Comparison of ENCODE assay signal across 10 cellular contexts in genomic region chr2:54483426-54483825, GRCh38. TPM values are rescaled to one million over a fixed set of nuclear protein-coding genes. Genes with fewer than 3 reads are reported as not detected.
DNase-seq lines count a peak whose midpoint lies in the region; ATAC-seq and TF ChIP-seq lines count a peak whose summit lies in the region.
"Had no signal": no experiment of that assay in that cellular context is flagged by ENCODE, and none has a peak within 500 bp of the region (broad histone marks: within the 10 kb centered on the region; RNA-seq: fewer than 3 reads in every experiment).

No MANE protein-coding gene starts in this region.

- peaks cover 31 to 48% (median 39%) of the 10 kb centered on the region in 4 donors for H3K4me1 ChIP-seq in upper lobe of left lung

- peak; percentile 93 for DNase-seq in M059J (ENCODE audit: low read depth)
- no peak for DNase-seq in chondrocyte (ENCODE audit: low spot score)
- DNase-seq in kidney tubule cell (ENCODE audit: low spot score), result peak; percentile 86
- DNase-seq in upper lobe of left lung, result no peak
- no peak for DNase-seq in activated CD8-positive, alpha-beta memory T cell treated with anti-CD3 and anti-CD28 coated beads for 24 hours
- no peak for DNase-seq in effector CD4-positive, alpha-beta T cell
- no peak for DNase-seq in stimulated activated naive CD4-positive, alpha-beta T cell (lab: John Stamatoyannopoulos, UW)
- no peak for DNase-seq in progenitor cell of endocrine pancreas (ENCODE audit: low spot score, unreplicated experiment)
- DNase-seq: NCI-H2081 had no signal

- peak; percentile 11 to 49 for ATAC-seq in upper lobe of left lung (ENCODE audit: low FRiP score in 2 of 2)

- WGBS in upper lobe of left lung, 2 donors, result 37 to 48% methylated on average over 5 of the region's 5 CpGs

- H3K27ac Mint-ChIP-seq in chondrocyte (ENCODE audit: unreplicated experiment) (peak overlapping the region; percentile 95), progenitor cell of endocrine pancreas (no peak overlapping the region)

- TF ChIP-seq CTCF in chondrocyte (IDR thresholded peaks at IDR 0.05), result no peak
- TF ChIP-seq CTCF in upper lobe of left lung (IDR thresholded peaks at IDR 0.05), result no peak
- no peak for TF ChIP-seq CTCF in progenitor cell of endocrine pancreas (IDR thresholded peaks at IDR 0.05; ENCODE audit: unreplicated experiment)

- peak overlapping the region; percentile 6 to 68 (median 42) for H3K27ac ChIP-seq in upper lobe of left lung
- H3K27ac ChIP-seq: SK-N-MC had no signal

- H3K4me3 Mint-ChIP-seq in chondrocyte (ENCODE audit: unreplicated experiment) (peak overlapping the region; percentile 11), progenitor cell of endocrine pancreas (ENCODE audit: low read depth) (no peak overlapping the region)

- H3K36me3 Mint-ChIP-seq in chondrocyte (ENCODE audit: low read depth), result peaks cover 4% of the 10 kb centered on the region
- H3K36me3 Mint-ChIP-seq in progenitor cell of endocrine pancreas (ENCODE audit: insufficient read depth), result peaks cover 12% of the 10 kb centered on the region

- no peak for TF ChIP-seq POLR2A in upper lobe of left lung (IDR thresholded peaks at IDR 0.05)

- no peak overlapping the region for H3K4me3 ChIP-seq in upper lobe of left lung
- H3K4me3 ChIP-seq: SK-N-MC had no signal

- H3K27me3 ChIP-seq in upper lobe of left lung, result no peaks in the 10 kb centered on the region

- no peaks in the 10 kb centered on the region for H3K27me3 Mint-ChIP-seq in chondrocyte (ENCODE audit: low read depth)
- H3K27me3 Mint-ChIP-seq in progenitor cell of endocrine pancreas, result no peaks in the 10 kb centered on the region

- no peaks in the 10 kb centered on the region for H3K9me3 ChIP-seq in upper lobe of left lung

- H3K36me3 ChIP-seq in upper lobe of left lung, result no peaks in the 10 kb centered on the region

- no peak for TF ChIP-seq EP300 in upper lobe of left lung (IDR thresholded peaks at IDR 0.05)

- peaks cover 60% of the 10 kb centered on the region for H3K4me1 Mint-ChIP-seq in chondrocyte (ENCODE audit: low read depth)
- peaks cover 11% of the 10 kb centered on the region for H3K4me1 Mint-ChIP-seq in progenitor cell of endocrine pancreas (ENCODE audit: low read depth)

- H3K9me3 Mint-ChIP-seq in chondrocyte (ENCODE audit: low read depth) (no peaks in the 10 kb centered on the region), progenitor cell of endocrine pancreas (ENCODE audit: low read depth) (peaks cover 6% of the 10 kb centered on the region)

RNA-seq across cellular contexts. Expression of gene SPTBN1, which starts 27.3 kb away (rescaled TPM):
- total RNA-seq in M059J (2014; rRNA removed; shearing (Covaris generic)), result 46.5 and 88.8 TPM in 2 replicates
- total RNA-seq in chondrocyte (275 to 297 TPM (median 293 TPM) in 3 replicates), upper lobe of left lung (100 to 1,000 TPM; 449 to 911 (median 654) TPM), progenitor cell of endocrine pancreas (283 and 287 TPM in 2 replicates)

Comparison
In these comparisons a context has a peak if more than half of its experiments do, and no peak if none do; other contexts are left out.
1. DNase-seq: peak in M059J (single experiment) and kidney tubule cell (single experiment); none in chondrocyte (single experiment), upper lobe of left lung (0 of 2), activated CD8-positive, alpha-beta memory T cell treated with anti-CD3 and anti-CD28 coated beads for 24 hours (single experiment), effector CD4-positive, alpha-beta T cell (single experiment), stimulated activated naive CD4-positive, alpha-beta T cell (0 of 6) and progenitor cell of endocrine pancreas (single experiment).